In the genomic region with DNA sequence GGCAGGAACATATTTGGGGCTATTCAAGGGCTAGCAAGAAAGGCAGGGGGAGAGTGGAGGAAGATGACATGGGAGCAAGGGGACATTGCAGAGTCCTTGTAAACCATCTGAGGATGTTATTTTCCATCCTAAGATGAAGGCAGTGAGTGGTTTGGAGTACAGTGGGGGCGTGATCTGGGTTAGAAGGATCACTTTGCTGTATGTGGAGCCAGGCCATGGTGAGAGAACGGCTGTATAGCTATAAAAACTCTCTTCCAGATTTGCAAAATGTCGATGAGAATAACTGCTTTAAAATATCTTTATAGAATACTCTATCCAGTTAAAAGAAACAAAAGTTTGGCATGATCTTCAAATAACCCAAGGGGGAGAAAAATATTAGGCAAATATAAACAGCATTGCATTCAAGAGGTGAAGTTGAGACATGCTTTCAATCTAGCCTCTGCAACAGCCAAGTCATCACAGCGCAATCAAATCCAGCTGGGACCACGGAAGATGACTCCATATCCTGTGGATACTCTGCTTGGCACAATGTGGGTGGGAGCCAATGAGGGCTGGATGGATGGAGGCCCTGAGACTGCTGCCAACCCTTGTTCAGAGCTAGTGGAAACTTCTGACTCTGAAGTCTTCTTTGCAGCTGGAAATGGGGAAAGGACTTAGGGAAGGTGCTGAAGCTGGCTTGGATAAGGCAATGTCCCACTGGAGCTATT, we compare ENCODE assay signal across 13 cellular contexts.
A peak's percentile ranks its signal among the peaks of the same experiment; 100 is the strongest.
DNase-seq lines count a peak whose midpoint lies in the region; FAIRE-seq and TF ChIP-seq lines count a peak whose summit lies in the region.
"Had no signal": no experiment of that assay in that cellular context is flagged by ENCODE, and none has a peak within 500 bp of the region (broad histone marks: within the 10 kb centered on the region; RNA-seq: fewer than 3 reads in every experiment).

No MANE protein-coding gene starts in this region.

- peak overlapping the region; percentile 19 for H2AFZ ChIP-seq in astrocyte (ENCODE audit: low read depth, low read length)

- peaks cover 14% of the 10 kb centered on the region for H3K27me3 Mint-ChIP-seq in astrocyte (ENCODE audit: low read depth, unreplicated experiment)

- TF ChIP-seq POLR2A in H54 (IDR thresholded peaks at IDR 0.05; ENCODE audit: low read depth, low read length) (no peak), suprapubic skin (IDR thresholded peaks at IDR 0.05) (no peak)

- 35% methylated on average over 5 of the region's 5 CpGs for WGBS in suprapubic skin

- H3K9ac ChIP-seq in astrocyte (ENCODE audit: low read length) = no peak overlapping the region
- no peak overlapping the region for H3K9ac ChIP-seq in colonic mucosa (ENCODE audit: low read depth in 2 of 2, low read length in 2 of 2)

- no peaks in the 10 kb centered on the region for H3K9me3 ChIP-seq in astrocyte (ENCODE audit: insufficient read depth, low read depth, low read length)
- H3K9me3 ChIP-seq in suprapubic skin = no peaks in the 10 kb centered on the region
- no peaks in the 10 kb centered on the region for H3K9me3 ChIP-seq in colonic mucosa
- H3K9me3 ChIP-seq: right lobe of liver had no signal

- TF ChIP-seq CTCF in astrocyte (IDR thresholded peaks at IDR 0.05; ENCODE audit: insufficient read depth, low read depth, low read length) (no peak), suprapubic skin (IDR thresholded peaks at IDR 0.05) (no peak), colonic mucosa (IDR thresholded peaks at IDR 0.05) (no peak)

- H3K27ac ChIP-seq in astrocyte (ENCODE audit: low read depth, low read length) = no peak overlapping the region
- no peak overlapping the region for H3K27ac ChIP-seq in suprapubic skin
- H3K27ac ChIP-seq in colonic mucosa = no peak overlapping the region
- H3K27ac ChIP-seq: right lobe of liver, WERI-Rb-1 had no signal

- no peaks in the 10 kb centered on the region for H3K9me3 Mint-ChIP-seq in astrocyte (ENCODE audit: unreplicated experiment)
- H3K9me3 Mint-ChIP-seq: H9 had no signal

- H3K4me1 Mint-ChIP-seq in astrocyte (ENCODE audit: low read depth, unreplicated experiment) = peaks cover 1% of the 10 kb centered on the region

- H3K4me3 ChIP-seq in astrocyte (ENCODE audit: insufficient read depth, low read depth, low read length) (no peak overlapping the region), suprapubic skin (no peak overlapping the region), colonic mucosa (no peak overlapping the region)
- H3K4me3 ChIP-seq: right lobe of liver had no signal

- peak overlapping the region; percentile 19 for H3K27ac Mint-ChIP-seq in astrocyte (ENCODE audit: unreplicated experiment)
- H3K27ac Mint-ChIP-seq: H9 had no signal

- H3K27me3 ChIP-seq in astrocyte (ENCODE audit: insufficient read depth, low read length) (no peaks in the 10 kb centered on the region), suprapubic skin (no peaks in the 10 kb centered on the region), colonic mucosa (no peaks in the 10 kb centered on the region)
- H3K27me3 ChIP-seq: right lobe of liver had no signal

- intact Hi-C loops in colonic mucosa (cut with DNase I) = no loop called here

- H3K36me3 Mint-ChIP-seq in astrocyte (ENCODE audit: low read depth, unreplicated experiment) = no peaks in the 10 kb centered on the region

- H3K4me1 ChIP-seq in astrocyte (ENCODE audit: insufficient read depth, low read length) (no peaks in the 10 kb centered on the region), suprapubic skin (peaks cover 14% of the 10 kb centered on the region), colonic mucosa (no peaks in the 10 kb centered on the region)
- H3K4me1 ChIP-seq: right lobe of liver had no signal

- H3K36me3 ChIP-seq in astrocyte (ENCODE audit: insufficient read depth, low read length) (no peaks in the 10 kb centered on the region), suprapubic skin (no peaks in the 10 kb centered on the region), colonic mucosa (no peaks in the 10 kb centered on the region)
- H3K36me3 ChIP-seq: right lobe of liver, WERI-Rb-1 had no signal

- no peaks in the 10 kb centered on the region for H4K20me1 ChIP-seq in astrocyte (ENCODE audit: insufficient read depth, low read length)

- no peak for DNase-seq in H54 (ENCODE audit: insufficient read length, low spot score)
- peak; percentile 49 for DNase-seq in astrocyte (ENCODE audit: low read depth)
- DNase-seq in glomerular endothelial cell (ENCODE audit: extremely low read depth, low read depth, low spot score) = peak; percentile 33
- peak; percentile 65 to 68 for DNase-seq in suprapubic skin (ENCODE audit: low spot score in 2 of 2)
- DNase-seq in NAMALWA (ENCODE audit: low spot score) = no peak
- no peak for DNase-seq in colonic mucosa
- no peak for DNase-seq in inferior parietal cortex (ENCODE audit: extremely low spot score)
- DNase-seq: effector CD4-positive, alpha-beta T cell; H9; NCI-H1417 treated with DMSO at 0.1 percent for 48 hours; NCI-H69; right lobe of liver; WERI-Rb-1 had no signal

- H3K4me3 Mint-ChIP-seq in astrocyte (ENCODE audit: unreplicated experiment) = no peak overlapping the region
- H3K4me3 Mint-ChIP-seq: H9 had no signal

- no peaks in the 10 kb centered on the region for H3K79me2 ChIP-seq in astrocyte (ENCODE audit: insufficient read depth, low read length)

- peak overlapping the region; percentile 23 for H3K4me2 ChIP-seq in astrocyte (ENCODE audit: low read length)

- FAIRE-seq in H54 (lab: Jason Lieb, UNC) (peak; percentile 91), astrocyte (lab: Jason Lieb, UNC) (peak; percentile 74)

- TF ChIP-seq EP300 in suprapubic skin (IDR thresholded peaks at IDR 0.05) = no peak

Comparison
In these comparisons a context has a peak if more than half of its experiments do, and no peak if none do; other contexts are left out.
1. DNase-seq: peak in astrocyte (single experiment), glomerular endothelial cell (single experiment) and suprapubic skin (2 of 2); none in H54 (single experiment), NAMALWA (single experiment), colonic mucosa (single experiment) and inferior parietal cortex (single experiment).